Comparison of ENCODE assay signal across 12 cellular contexts in genomic region chr2:240453461-240454030, GRCh38. TPM values are rescaled to one million over a fixed set of nuclear protein-coding genes. Genes with fewer than 3 reads are reported as not detected.
DNase-seq lines count a peak whose midpoint lies in the region; ATAC-seq and TF ChIP-seq lines count a peak whose summit lies in the region.
"Had no signal": no experiment of that assay in that cellular context is flagged by ENCODE, and none has a peak within 500 bp of the region (broad histone marks: within the 10 kb centered on the region; RNA-seq: fewer than 3 reads in every experiment).

No MANE protein-coding gene starts in this region.

- TF ChIP-seq CTCF in esophagus muscularis mucosa (IDR thresholded peaks at IDR 0.05) (no peak), neural crest cell (conservative IDR thresholded peaks at IDR 0.05) (no peak), GM13977 (IDR thresholded peaks at IDR 0.05; ENCODE audit: extremely low read depth, insufficient read depth, missing control alignments) (no peak)

- no peaks in the 10 kb centered on the region for H3K36me3 Mint-ChIP-seq in neural crest cell (ENCODE audit: low read depth)
- no peaks in the 10 kb centered on the region for H3K36me3 Mint-ChIP-seq in activated CD8-positive, alpha-beta memory T cell treated with anti-CD3 and anti-CD28 coated beads, Interleukin-2, amount 10 ng/mL, durations not matched to agents 7 days and 5 days
- H3K36me3 Mint-ChIP-seq: activated naive CD4-positive, alpha-beta T cell treated with anti-CD3 and anti-CD28 coated beads, Interleukin-2, amount 10 ng/mL, durations not matched to agents 7 days and 5 days had no signal

- peak overlapping the region; percentile 69 to 87 (median 72) for H3K4me3 ChIP-seq in esophagus muscularis mucosa

- no peak for TF ChIP-seq POLR2A in esophagus muscularis mucosa (IDR thresholded peaks at IDR 0.05; ENCODE audit: low read depth)

- intact Hi-C loops in esophagus muscularis mucosa (cut with DNase I): no loop called here

- CTCF ChIA-PET in activated CD8-positive, alpha-beta memory T cell treated with anti-CD3 and anti-CD28 coated beads, Interleukin-2, amount 10 ng/mL, durations not matched to agents 7 days and 5 days (lab: Charles Lee): no interaction called here

- H3K9me3 Mint-ChIP-seq in stimulated activated naive CD8-positive, alpha-beta T cell treated with anti-CD3 and anti-CD28 coated beads, Interleukin-15, amount 100 ng/mL, for 72 hours: no peaks in the 10 kb centered on the region
- no peaks in the 10 kb centered on the region for H3K9me3 Mint-ChIP-seq in neural crest cell
- H3K9me3 Mint-ChIP-seq in activated CD8-positive, alpha-beta memory T cell treated with anti-CD3 and anti-CD28 coated beads, Interleukin-2, amount 10 ng/mL, durations not matched to agents 7 days and 5 days (ENCODE audit: low read depth): no peaks in the 10 kb centered on the region
- H3K9me3 Mint-ChIP-seq: activated naive CD4-positive, alpha-beta T cell treated with anti-CD3 and anti-CD28 coated beads, Interleukin-2, amount 10 ng/mL, durations not matched to agents 7 days and 5 days had no signal

- peaks cover 85% of the 10 kb centered on the region for H3K27me3 Mint-ChIP-seq in stimulated activated naive CD8-positive, alpha-beta T cell treated with anti-CD3 and anti-CD28 coated beads, Interleukin-15, amount 100 ng/mL, for 72 hours
- peaks cover 13% of the 10 kb centered on the region for H3K27me3 Mint-ChIP-seq in neural crest cell (ENCODE audit: low read depth)
- peaks cover 46% of the 10 kb centered on the region for H3K27me3 Mint-ChIP-seq in activated CD8-positive, alpha-beta memory T cell treated with anti-CD3 and anti-CD28 coated beads, Interleukin-2, amount 10 ng/mL, durations not matched to agents 7 days and 5 days

- H3K36me3 ChIP-seq in esophagus muscularis mucosa: no peaks in the 10 kb centered on the region
- H3K36me3 ChIP-seq: BLaER1 treated with 17β-estradiol and CSF1 and Interleukin-3, amounts not matched to agents 10 nM and 100 nM had no signal

- H3K4me1 ChIP-seq in esophagus muscularis mucosa: peaks cover 41 to 72% (median 57%) of the 10 kb centered on the region in 4 donors

- no peak overlapping the region for H3K27ac Mint-ChIP-seq in stimulated activated naive CD8-positive, alpha-beta T cell treated with anti-CD3 and anti-CD28 coated beads, Interleukin-15, amount 100 ng/mL, for 72 hours
- no peak overlapping the region for H3K27ac Mint-ChIP-seq in neural crest cell (ENCODE audit: unreplicated experiment)
- no peak overlapping the region for H3K27ac Mint-ChIP-seq in activated CD8-positive, alpha-beta memory T cell treated with anti-CD3 and anti-CD28 coated beads, Interleukin-2, amount 10 ng/mL, durations not matched to agents 7 days and 5 days
- H3K27ac Mint-ChIP-seq: activated naive CD4-positive, alpha-beta T cell treated with anti-CD3 and anti-CD28 coated beads, Interleukin-2, amount 10 ng/mL, durations not matched to agents 7 days and 5 days had no signal

- no peak for ATAC-seq in stimulated activated naive CD8-positive, alpha-beta T cell treated with anti-CD3 and anti-CD28 coated beads, Interleukin-15, amount 100 ng/mL, for 72 hours
- ATAC-seq in stimulated activated naive CD8-positive, alpha-beta T cell treated with anti-CD3 and anti-CD28 coated beads, Interleukin-15, Interleukin-2, amounts not matched to agents 100 U/mL and 50 U/mL, for 24 hours: no peak
- ATAC-seq in HG03097 (IDR thresholded peaks at IDR 0.05; ENCODE audit: low FRiP score, unreplicated experiment): no peak
- no peak for ATAC-seq in activated CD8-positive, alpha-beta memory T cell treated with anti-CD3 and anti-CD28 coated beads, Interleukin-2, amount 10 ng/mL, durations not matched to agents 7 days and 5 days

- in situ Hi-C loops in GM13977 (cut with MboI; ENCODE audit: low pct_unique_long_range_greater_than_20kb, low sequenced_read_pairs, unreplicated experiment): no loop called here

- TF ChIP-seq EP300 in esophagus muscularis mucosa (IDR thresholded peaks at IDR 0.05): no peak

- peaks cover 21% of the 10 kb centered on the region for H3K4me1 Mint-ChIP-seq in stimulated activated naive CD8-positive, alpha-beta T cell treated with anti-CD3 and anti-CD28 coated beads, Interleukin-15, amount 100 ng/mL, for 72 hours
- peaks cover 26% of the 10 kb centered on the region for H3K4me1 Mint-ChIP-seq in neural crest cell
- peaks cover 2% of the 10 kb centered on the region for H3K4me1 Mint-ChIP-seq in activated CD8-positive, alpha-beta memory T cell treated with anti-CD3 and anti-CD28 coated beads, Interleukin-2, amount 10 ng/mL, durations not matched to agents 7 days and 5 days

- peak overlapping the region; percentile 10 to 60 (median 40) for H3K27ac ChIP-seq in esophagus muscularis mucosa (replicated peaks in 1 of 4)

- H3K9me3 ChIP-seq in esophagus muscularis mucosa: no peaks in the 10 kb centered on the region
- H3K9me3 ChIP-seq: BLaER1 treated with 17β-estradiol and CSF1 and Interleukin-3, amounts not matched to agents 10 nM and 100 nM had no signal

- peak overlapping the region; percentile 62 to 67 for H3K4me3 Mint-ChIP-seq in stimulated activated naive CD8-positive, alpha-beta T cell treated with anti-CD3 and anti-CD28 coated beads, Interleukin-15, amount 100 ng/mL, for 72 hours
- peak overlapping the region; percentile 93 for H3K4me3 Mint-ChIP-seq in neural crest cell
- no peak overlapping the region for H3K4me3 Mint-ChIP-seq in activated CD8-positive, alpha-beta memory T cell treated with anti-CD3 and anti-CD28 coated beads, Interleukin-2, amount 10 ng/mL, durations not matched to agents 7 days and 5 days

- no CpG with 5 or more reads among the region's 76 CpGs for WGBS in esophagus muscularis mucosa

- H3K27me3 ChIP-seq in esophagus muscularis mucosa: peaks cover 0 to 40% (median 0%) of the 10 kb centered on the region in 4 donors

- DNase-seq in stimulated activated naive CD8-positive, alpha-beta T cell treated with anti-CD3 and anti-CD28 coated beads, Interleukin-15, amount 100 ng/mL, for 72 hours: no peak
- no peak for DNase-seq in stimulated activated naive CD8-positive, alpha-beta T cell treated with anti-CD3 and anti-CD28 coated beads, Interleukin-15, Interleukin-2, amounts not matched to agents 100 U/mL and 50 U/mL, for 24 hours
- DNase-seq in esophagus muscularis mucosa (ENCODE audit: extremely low spot score) (no peak), neural crest cell (ENCODE audit: low read depth, low spot score) (no peak), GM13977 (ENCODE audit: low spot score) (no peak)
- no peak for DNase-seq in stimulated activated CD4-positive, alpha-beta T cell treated with anti-CD3 and anti-CD28 coated beads, Interleukin-2, amount 100 ng/mL, for 48 hours
- DNase-seq in activated CD8-positive, alpha-beta memory T cell treated with anti-CD3 and anti-CD28 coated beads, Interleukin-2, amount 10 ng/mL, durations not matched to agents 7 days and 5 days: no peak
- DNase-seq: activated naive CD4-positive, alpha-beta T cell treated with anti-CD3 and anti-CD28 coated beads, Interleukin-2, amount 10 ng/mL, durations not matched to agents 7 days and 5 days; HCEC 1CT; SIG-M5 had no signal

RNA-seq across cellular contexts. Expression of gene GPC1, which starts 18.1 kb away (rescaled TPM):
- total RNA-seq in esophagus muscularis mucosa (10 to 100 TPM; 29.1 to 71.5 (median 41.8) TPM), neural crest cell (88.6 and 89.9 TPM in 2 replicates)
- total RNA-seq in activated CD8-positive, alpha-beta memory T cell treated with anti-CD3 and anti-CD28 coated beads, Interleukin-2, amount 10 ng/mL, durations not matched to agents 7 days and 5 days: 1 to 10 TPM; 3.2 to 4.5 TPM

Comparison
In these comparisons a context has a peak if more than half of its experiments do, and no peak if none do; other contexts are left out.
1. RNA of gene GPC1, which starts 18.1 kb away (total RNA-seq): 88.6 to 89.9 TPM in neural crest cell and 29.1 to 71.5 TPM in esophagus muscularis mucosa; 3.2 to 4.5 TPM in activated CD8-positive, alpha-beta memory T cell treated with anti-CD3 and anti-CD28 coated beads, Interleukin-2, amount 10 ng/mL, durations not matched to agents 7 days and 5 days; every median in the first group is over 4 times any median in the second.